8 cellular contexts compared by ENCODE assay signal in the genomic region with DNA sequence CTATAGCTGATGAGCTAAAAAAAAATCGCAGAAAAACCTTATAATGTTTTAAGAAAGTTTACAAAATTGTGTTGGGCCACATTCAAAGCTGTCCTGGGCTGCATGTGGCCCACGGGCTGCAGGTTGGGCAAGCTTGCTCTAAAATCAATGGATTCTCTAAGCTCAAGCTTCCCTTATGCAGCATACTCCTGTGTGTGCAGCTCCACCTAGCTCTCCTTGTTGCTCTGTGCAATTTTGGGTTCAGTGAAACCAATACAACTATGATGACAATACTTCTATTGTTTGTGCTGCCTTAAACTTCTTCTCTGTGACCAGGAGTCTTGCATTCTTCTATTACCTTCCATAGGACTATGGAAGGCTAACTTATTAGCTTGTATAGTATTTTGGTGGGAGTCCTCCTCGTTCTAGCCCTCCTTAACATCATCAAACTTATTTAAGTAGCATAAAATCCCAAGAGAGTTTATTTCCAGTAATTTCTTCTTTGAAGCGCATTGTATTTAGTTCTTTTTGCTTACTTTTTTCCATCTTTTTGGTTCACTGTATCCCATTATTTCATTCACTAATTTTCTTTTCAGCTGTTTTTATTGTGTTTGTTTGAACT.
DNase-seq lines count a peak whose midpoint lies in the region; TF ChIP-seq lines count a peak whose summit lies in the region.

No MANE protein-coding gene starts in this region.

- H3K27ac Mint-ChIP-seq in progenitor cell of endocrine pancreas = no peak overlapping the region
- no peak overlapping the region for H3K27ac Mint-ChIP-seq in activated T-helper 2 cell treated with anti-CD3 and anti-CD28 coated beads, Interferon-gamma antibody, Interleukin-2, Interleukin-4, amounts not matched to agents 10 μg/mL and 5 μg/mL and 100 μg/mL, durations not matched to agents 14 hours and 24 hours and 36 hours

- no peak overlapping the region for H3K4me3 ChIP-seq in choroid plexus epithelial cell (ENCODE audit: low read depth, low read length)

- intact Hi-C loops in activated T-helper 2 cell treated with anti-CD3 and anti-CD28 coated beads, Interferon-gamma antibody, Interleukin-2, Interleukin-4, amounts not matched to agents 10 μg/mL and 5 μg/mL and 100 μg/mL, durations not matched to agents 14 hours and 24 hours and 36 hours (cut with micrococcal nuclease) = no loop called here

- TF ChIP-seq CTCF in choroid plexus epithelial cell (conservative IDR thresholded peaks at IDR 0.05; ENCODE audit: low read depth, low read length) (peak; percentile 84), progenitor cell of endocrine pancreas (IDR thresholded peaks at IDR 0.05; ENCODE audit: unreplicated experiment) (peak; percentile 53)

- no peak overlapping the region for H3K4me3 Mint-ChIP-seq in progenitor cell of endocrine pancreas (ENCODE audit: low read depth)
- no peak overlapping the region for H3K4me3 Mint-ChIP-seq in activated T-helper 2 cell treated with anti-CD3 and anti-CD28 coated beads, Interferon-gamma antibody, Interleukin-2, Interleukin-4, amounts not matched to agents 10 μg/mL and 5 μg/mL and 100 μg/mL, durations not matched to agents 14 hours and 24 hours and 36 hours (ENCODE audit: low read depth)

- H3K36me3 Mint-ChIP-seq in progenitor cell of endocrine pancreas (ENCODE audit: insufficient read depth) = no peaks in the 10 kb centered on the region
- H3K36me3 Mint-ChIP-seq in activated T-helper 2 cell treated with anti-CD3 and anti-CD28 coated beads, Interferon-gamma antibody, Interleukin-2, Interleukin-4, amounts not matched to agents 10 μg/mL and 5 μg/mL and 100 μg/mL, durations not matched to agents 14 hours and 24 hours and 36 hours (ENCODE audit: low read depth) = no peaks in the 10 kb centered on the region

- H3K4me1 Mint-ChIP-seq in progenitor cell of endocrine pancreas (ENCODE audit: low read depth) = peaks cover 7% of the 10 kb centered on the region
- H3K4me1 Mint-ChIP-seq in activated T-helper 2 cell treated with anti-CD3 and anti-CD28 coated beads, Interferon-gamma antibody, Interleukin-2, Interleukin-4, amounts not matched to agents 10 μg/mL and 5 μg/mL and 100 μg/mL, durations not matched to agents 14 hours and 24 hours and 36 hours (ENCODE audit: low read depth) = no peaks in the 10 kb centered on the region

- no peaks in the 10 kb centered on the region for H3K9me3 Mint-ChIP-seq in progenitor cell of endocrine pancreas (ENCODE audit: low read depth)
- H3K9me3 Mint-ChIP-seq in activated T-helper 2 cell treated with anti-CD3 and anti-CD28 coated beads, Interferon-gamma antibody, Interleukin-2, Interleukin-4, amounts not matched to agents 10 μg/mL and 5 μg/mL and 100 μg/mL, durations not matched to agents 14 hours and 24 hours and 36 hours = no peaks in the 10 kb centered on the region

- H3K27me3 Mint-ChIP-seq in progenitor cell of endocrine pancreas = no peaks in the 10 kb centered on the region
- H3K27me3 Mint-ChIP-seq in activated T-helper 2 cell treated with anti-CD3 and anti-CD28 coated beads, Interferon-gamma antibody, Interleukin-2, Interleukin-4, amounts not matched to agents 10 μg/mL and 5 μg/mL and 100 μg/mL, durations not matched to agents 14 hours and 24 hours and 36 hours (ENCODE audit: low read depth) = peaks cover 2% of the 10 kb centered on the region

- peak; percentile 1 for DNase-seq in NCI-H510A treated with DMSO at 0.1 percent for 48 hours (lab: John Stamatoyannopoulos, UW)
- DNase-seq in NCI-H510A (lab: John Stamatoyannopoulos, UW) = no peak
- peak; percentile 76 for DNase-seq in HCEC 1CT
- peak; percentile 36 for DNase-seq in NCI-H2171 treated with DMSO at 0.1 percent for 48 hours (lab: John Stamatoyannopoulos, UW)
- peak; percentile 81 for DNase-seq in choroid plexus epithelial cell (ENCODE audit: low read depth)
- DNase-seq in progenitor cell of endocrine pancreas (ENCODE audit: low spot score, unreplicated experiment) = no peak
- no peak for DNase-seq in activated CD4-positive, alpha-beta T cell treated with anti-CD3 and anti-CD28 coated beads, Interleukin-2, amount 50 U/mL, for 1 hour
- DNase-seq in activated T-helper 2 cell treated with anti-CD3 and anti-CD28 coated beads, Interferon-gamma antibody, Interleukin-2, Interleukin-4, amounts not matched to agents 10 μg/mL and 5 μg/mL and 100 μg/mL, durations not matched to agents 14 hours and 24 hours and 36 hours (ENCODE audit: low spot score) = no peak

Comparison
In these comparisons a context has a peak if more than half of its experiments do, and no peak if none do; other contexts are left out.
1. DNase-seq: peak in NCI-H510A treated with DMSO at 0.1 percent for 48 hours (single experiment), HCEC 1CT (single experiment), NCI-H2171 treated with DMSO at 0.1 percent for 48 hours (single experiment) and choroid plexus epithelial cell (single experiment); none in NCI-H510A (single experiment), progenitor cell of endocrine pancreas (single experiment), activated CD4-positive, alpha-beta T cell treated with anti-CD3 and anti-CD28 coated beads, Interleukin-2, amount 50 U/mL, for 1 hour (single experiment) and activated T-helper 2 cell treated with anti-CD3 and anti-CD28 coated beads, Interferon-gamma antibody, Interleukin-2, Interleukin-4, amounts not matched to agents 10 μg/mL and 5 μg/mL and 100 μg/mL, durations not matched to agents 14 hours and 24 hours and 36 hours (single experiment).